Comparison of ENCODE assay signal across 21 cellular contexts in genomic region chr2:108364676-108365297, GRCh38. TPM values are rescaled to one million over a fixed set of nuclear protein-coding genes. Genes with fewer than 3 reads are reported as not detected.
DNase-seq lines count a peak whose midpoint lies in the region; TF ChIP-seq lines count a peak whose summit lies in the region.
"Had no signal": no experiment of that assay in that cellular context is flagged by ENCODE, and none has a peak within 500 bp of the region (broad histone marks: within the 10 kb centered on the region; RNA-seq: fewer than 3 reads in every experiment).

No MANE protein-coding gene starts in this region.

- H3K9me3 ChIP-seq in GM23248 (ENCODE audit: low read depth) (no peaks in the 10 kb centered on the region), mesodermal cell (ENCODE audit: control insufficient read depth, low read length) (peaks cover 20% of the 10 kb centered on the region), colonic mucosa (no peaks in the 10 kb centered on the region), ovary (no peaks in the 10 kb centered on the region)
- H3K9me3 ChIP-seq: prostate gland, vagina had no signal

- H4K20me1 ChIP-seq in GM23248 (ENCODE audit: insufficient read depth): no peaks in the 10 kb centered on the region
- H4K20me1 ChIP-seq: BLaER1 had no signal

- WGBS in GM23248 (ENCODE audit: low coverage in 1 of 2, low lambda C conversion rate in 2 of 2, missing lambda C conversion rate in 2 of 2), 2 experiments: 69 to 72% methylated on average over 6 of the region's 6 CpGs
- WGBS in mesodermal cell (ENCODE audit: insufficient coverage in 2 of 2), 2 experiments: 88 to 94% methylated on average over 5 to 6 of the region's 6 CpGs
- WGBS in ovary, 3 donors: 85 to 90% (median 86%) methylated on average over 6 of the region's 6 CpGs

- H3K36me3 ChIP-seq in GM23248 (ENCODE audit: low read depth): no peaks in the 10 kb centered on the region
- no peaks in the 10 kb centered on the region for H3K36me3 ChIP-seq in mesodermal cell (ENCODE audit: control insufficient read depth, insufficient read depth, low read length)
- H3K36me3 ChIP-seq in colonic mucosa: no peaks in the 10 kb centered on the region
- no peaks in the 10 kb centered on the region for H3K36me3 ChIP-seq in ovary
- H3K36me3 ChIP-seq: BLaER1, brain microvascular endothelial cell, prostate gland, vagina had no signal

- H3K4me3 ChIP-seq in GM23248 (no peak overlapping the region), mesodermal cell (ENCODE audit: extremely low read depth, insufficient read depth, low read length, poor library complexity, severe bottlenecking) (no peak overlapping the region), colonic mucosa (no peak overlapping the region), ovary (no peak overlapping the region)
- H3K4me3 ChIP-seq: BLaER1, prostate gland, vagina had no signal

- 0 out of 2 replicates have a peak, but pooled peaks cover 9% of the 10 kb centered on the region for H3F3A ChIP-seq in GM23248 (ENCODE audit: insufficient read depth)

- H3K9me2 ChIP-seq in GM23248 (ENCODE audit: insufficient read depth): no peaks in the 10 kb centered on the region

- H3K79me2 ChIP-seq in GM23248 (ENCODE audit: insufficient read depth): no peaks in the 10 kb centered on the region

- 0 out of 2 replicates have a peak overlapping the region, but pooled peaks have one; percentile 1 for H2AFZ ChIP-seq in GM23248

- TF ChIP-seq CTCF in colonic mucosa (IDR thresholded peaks at IDR 0.05) (no peak), ovary (IDR thresholded peaks at IDR 0.05) (no peak)

- H3K4me1 ChIP-seq in GM23248 (ENCODE audit: insufficient read depth) (peaks cover 16% of the 10 kb centered on the region), mesodermal cell (ENCODE audit: control insufficient read depth, insufficient read depth, low read length, poor library complexity, severe bottlenecking) (peaks cover 4% of the 10 kb centered on the region), colonic mucosa (no peaks in the 10 kb centered on the region), ovary (ENCODE audit: insufficient read depth) (no peaks in the 10 kb centered on the region)
- H3K4me1 ChIP-seq: BLaER1, prostate gland, vagina had no signal

- TF ChIP-seq EP300 in ovary (IDR thresholded peaks at IDR 0.05): no peak

- no peak for TF ChIP-seq POLR2A in ovary (IDR thresholded peaks at IDR 0.05)

- H3K4me2 ChIP-seq in GM23248 (ENCODE audit: unreplicated experiment): no peak overlapping the region
- H3K4me2 ChIP-seq: BLaER1 had no signal

- no peak overlapping the region for H3K27ac ChIP-seq in GM23248
- H3K27ac ChIP-seq in epithelial cell of prostate: peak overlapping the region; percentile 37
- peak overlapping the region; percentile 43 for H3K27ac ChIP-seq in mesodermal cell (ENCODE audit: low read depth, low read length, severe bottlenecking)
- H3K27ac ChIP-seq in colonic mucosa: no peak overlapping the region
- no peak overlapping the region for H3K27ac ChIP-seq in ovary
- H3K27ac ChIP-seq: BLaER1, brain microvascular endothelial cell, prostate gland, vagina had no signal

- in situ Hi-C loops in GM23248 (cut with MboI): no loop called here

- no peak for DNase-seq in GM23248
- DNase-seq in NCI-H146 (lab: John Stamatoyannopoulos, UW): peak; percentile 73
- DNase-seq in epithelial cell of prostate (ENCODE audit: low read depth, low spot score): no peak
- no peak for DNase-seq in activated T-cell treated with anti-CD3 and anti-CD28 coated beads, Interleukin-2, amount 50 U/mL, for 1 hour
- DNase-seq in colonic mucosa: no peak
- DNase-seq in ovary: no peak
- DNase-seq: activated naive CD8-positive, alpha-beta T cell treated with anti-CD3 and anti-CD28 coated beads, Interleukin-2, amount 10 ng/mL, durations not matched to agents 7 days and 5 days; brain microvascular endothelial cell; left cardiac atrium; NCI-H1694 treated with DMSO at 0.1 percent for 48 hours; NCI-H524 treated with DMSO at 0.1 percent for 48 hours; SIG-M5; stimulated activated CD4-positive, alpha-beta T cell treated with anti-CD3 and anti-CD28 coated beads, Interleukin-4, amount 100 ng/mL, for 4 hours had no signal

- H3K9ac ChIP-seq in GM23248 (no peak overlapping the region), colonic mucosa (ENCODE audit: low read depth in 2 of 2, low read length in 2 of 2) (no peak overlapping the region)
- H3K9ac ChIP-seq: BLaER1 had no signal

- H3K27me3 ChIP-seq in GM23248 (replicated peaks; ENCODE audit: insufficient read depth): no peaks in the 10 kb centered on the region
- H3K27me3 ChIP-seq in colonic mucosa: no peaks in the 10 kb centered on the region
- no peaks in the 10 kb centered on the region for H3K27me3 ChIP-seq in ovary
- H3K27me3 ChIP-seq: BLaER1, brain microvascular endothelial cell, vagina had no signal

- intact Hi-C loops in colonic mucosa (cut with DNase I) (no loop called here), ovary (cut with DNase I) (no loop called here)

RNA-seq across cellular contexts. Expression of gene SULT1C4, which starts 13.0 kb away (rescaled TPM):
- total RNA-seq in GM23248 (2014; rRNA removed; shearing (Covaris generic)): not detected in 2 replicates
- polyA plus RNA-seq in GM23248 (2016; fragmentation: Nextera tagmentation; extraction: Ambion mirVana): not detected in 2 replicates
- 31.7 TPM for polyA plus RNA-seq in mesodermal cell (2013, experiment 1 of 2)
- 33.1 TPM for polyA plus RNA-seq in mesodermal cell (2013, experiment 2 of 2)
- total RNA-seq in colonic mucosa: 1 to 10 TPM in 1 of 2 donors, under 1 TPM in 1; 0.59 to 2.0 TPM
- total RNA-seq in ovary: 10 to 100 TPM; 11.3 to 28.3 (median 14.5) TPM
- polyA plus RNA-seq in ovary: 10 to 100 TPM; 17.6 to 47.1 TPM
- total RNA-seq: activated naive CD8-positive, alpha-beta T cell treated with anti-CD3 and anti-CD28 coated beads, Interleukin-2, amount 10 ng/mL, durations not matched to agents 7 days and 5 days; activated T-helper 1 cell treated with anti-CD3 and anti-CD28 coated beads, Interleukin-12 subunit alpha, Interleukin-12 subunit beta, Interleukin-2, Interleukin-4 antibody, amounts not matched to agents 30 ng/mL and 10 ng/mL and 1 ng/mL, durations not matched to agents 14 hours and 24 hours and 36 hours; M059J; OCI-LY7 had no signal
- polyA plus RNA-seq: neural cell had no signal

Comparison
In these comparisons a context has a peak if more than half of its experiments do, and no peak if none do; other contexts are left out.
1. H3K27ac ChIP-seq: peak in epithelial cell of prostate (single experiment) and mesodermal cell (single experiment); none in GM23248 (single experiment), colonic mucosa (single experiment) and ovary (0 of 2).
2. RNA of gene SULT1C4, which starts 13.0 kb away (total RNA-seq): 11.3 to 28.3 TPM in ovary; 0.59 to 2.0 TPM in colonic mucosa and not detected in GM23248; every median in the first group is over 4 times any median in the second.